ENCODE assay signal across 12 cellular contexts in genomic region chr20:44805991-44806729, GRCh38. TPM values are rescaled to one million over a fixed set of nuclear protein-coding genes. Genes with fewer than 3 reads are reported as not detected.
A peak's percentile ranks its signal among the peaks of the same experiment; 100 is the strongest.
DNase-seq lines count a peak whose midpoint lies in the region; ATAC-seq, FAIRE-seq and TF ChIP-seq lines count a peak whose summit lies in the region.
"Had no signal": no experiment of that assay in that cellular context is flagged by ENCODE, and none has a peak within 500 bp of the region (broad histone marks: within the 10 kb centered on the region; RNA-seq: fewer than 3 reads in every experiment).

No MANE protein-coding gene starts in this region.

- no peaks in the 10 kb centered on the region for H3K79me2 ChIP-seq in K562 (ENCODE audit: control insufficient read depth, insufficient read depth, low read length)

- CTCF ChIA-PET in K562 (lab: Yijun Ruan, JAX; ENCODE audit: low intra/inter-chr PET ratio), result no interaction called here

- H3K4me3 ChIP-seq in HFF-Myc (replicated peaks; ENCODE audit: low read depth, low read length) (no peak overlapping the region), K562 (no peak overlapping the region), lower lobe of right lung (no peak overlapping the region)
- H3K4me3 ChIP-seq: coronary artery had no signal

- H3K4me2 ChIP-seq in K562 (ENCODE audit: insufficient read depth, low read length), result no peak overlapping the region

- DNase-seq in AG08395 (ENCODE audit: low spot score), result peak; percentile 38
- DNase-seq in HFF-Myc (ENCODE audit: extremely low read depth, low read depth), result peak; percentile 32
- DNase-seq in K562 (ENCODE audit: extremely low read depth in 1 of 4, low spot score in 3 of 4), result peak; percentile 10 to 25 (median 24)
- peak; percentile 81 for DNase-seq in lower lobe of right lung
- DNase-seq in stimulated activated CD4-positive, alpha-beta T cell treated with anti-CD3 and anti-CD28 coated beads, Interleukin-2, amount 100 ng/mL, for 24 hours, result no peak
- DNase-seq in NAMALWA (ENCODE audit: low spot score), result no peak
- DNase-seq: naive B cell; stimulated activated naive CD4-positive, alpha-beta T cell treated with Interleukin-2 at 50 U/mL for 16 hours had no signal

- H3K36me3 ChIP-seq in K562 (ENCODE audit: control insufficient read depth, insufficient read depth, low read length) (no peaks in the 10 kb centered on the region), lower lobe of right lung (no peaks in the 10 kb centered on the region)

- BruUV-seq in K562 (replicated peaks; lab: Mats Ljungman, UMichigan), result no TSS peak

- no peak for TF ChIP-seq RAD21 in K562 (CRISPR knock-in tag; conservative IDR thresholded peaks at IDR 0.05 in 1 of 2, IDR thresholded peaks at IDR 0.05 in 1 of 2)

- no peak for TF ChIP-seq EP300 in K562 (IDR thresholded peaks at IDR 0.05; ENCODE audit: low read length)

- TF ChIP-seq POLR2A in K562 (conservative IDR thresholded peaks at IDR 0.05), result no peak

- in situ Hi-C loops in K562 (cut with MboI), result no loop called here

- H3K9ac ChIP-seq in K562 (ENCODE audit: insufficient read depth in 1 of 2, low read depth in 2 of 2, low read length in 2 of 2), result no peak overlapping the region

- H3K9me3 ChIP-seq in K562 (replicated peaks; ENCODE audit: control insufficient read depth, insufficient read depth, low read depth, low read length) (no peaks in the 10 kb centered on the region), lower lobe of right lung (no peaks in the 10 kb centered on the region)

- H3K4me1 ChIP-seq in K562 (replicated peaks in 1 of 2; ENCODE audit: control insufficient read depth in 2 of 2, insufficient read depth in 2 of 2, low read length in 2 of 2) (no peaks in the 10 kb centered on the region), lower lobe of right lung (no peaks in the 10 kb centered on the region)

- peaks cover 5 to 33% of the 10 kb centered on the region in 2 experiments; a peak in 4 of 5 replicates for H3K27me3 ChIP-seq in K562 (ENCODE audit: control insufficient read depth in 2 of 2, insufficient read depth in 2 of 2, low read length in 2 of 2)
- peaks cover 54% of the 10 kb centered on the region for H3K27me3 ChIP-seq in lower lobe of right lung (ENCODE audit: low read depth)

- H3K9me1 ChIP-seq in K562 (ENCODE audit: control insufficient read depth, insufficient read depth, low read length), result no peaks in the 10 kb centered on the region

- no peak for FAIRE-seq in K562 (lab: Jason Lieb, UNC)

- no peaks in the 10 kb centered on the region; the same call in 1 of the 2 replicates for H4K20me1 ChIP-seq in K562 (replicated peaks; ENCODE audit: control insufficient read depth, insufficient read depth, low read length)

- H3K27ac ChIP-seq in K562 (ENCODE audit: extremely low read depth, low read depth, low read length) (no peak overlapping the region), lower lobe of right lung (no peak overlapping the region)
- H3K27ac ChIP-seq: C4-2B, coronary artery had no signal

- 0% methylated on average over 7 of the region's 9 CpGs for WGBS in K562 (ENCODE audit: insufficient coverage, low coverage, missing lambda C conversion rate)

- H2AFZ ChIP-seq in K562 (ENCODE audit: low read depth, low read length), result no peak overlapping the region

- POLR2A ChIA-PET in K562 (lab: Yijun Ruan, JAX), result no interaction called here

- TF ChIP-seq CTCF in HFF-Myc (IDR thresholded peaks at IDR 0.05; ENCODE audit: low read depth, low read length, missing control alignments), result no peak
- TF ChIP-seq CTCF in K562 (IDR thresholded peaks at IDR 0.05 in 2 of 3, conservative IDR thresholded peaks at IDR 0.05 in 1 of 3; ENCODE audit: insufficient read depth in 2 of 3, low read depth in 1 of 3, low read length in 3 of 3), result no peak
- no peak for TF ChIP-seq CTCF in lower lobe of right lung (IDR thresholded peaks at IDR 0.05)

- ATAC-seq in K562, result no peak; the same call in 1 of the 3 replicates
- peak; percentile 88 to 91 for ATAC-seq in lower lobe of right lung
- no peak for ATAC-seq in HG02885 (IDR thresholded peaks at IDR 0.05; ENCODE audit: poor library complexity, unreplicated experiment)
- ATAC-seq in HG02852 (IDR thresholded peaks at IDR 0.05; ENCODE audit: unreplicated experiment), result no peak

- intact Hi-C loops in K562 (cut with micrococcal nuclease) (no loop called here), lower lobe of right lung (cut with DNase I) (no loop called here)

TF ChIP-seq in K562, 482 proteins besides CTCF, POLR2A, EP300 and RAD21:
- TF ChIP-seq COPS2 (conservative IDR thresholded peaks at IDR 0.05) (no peak), RFX1 (IDR thresholded peaks at IDR 0.05) (peak; percentile 89), RCOR1 (IDR thresholded peaks at IDR 0.05; ENCODE audit: borderline replicate concordance in 1 of 2, low read depth in 2 of 2, low read length in 2 of 2) (0 out of 4 replicates have a peak, but pooled peaks of 1 of the 2 experiments have one; percentile 25)
TF ChIP-seq in K562: peak in this region for 2.

RNA-seq across cellular contexts. Expression of gene RIMS4, which starts 4.2 kb away (rescaled TPM):
- total RNA-seq in K562 (2011; cell fraction: chromatin; rRNA removed; ENCODE audit: low replicate concordance), result not detected in 2 replicates
- not detected in 2 replicates for total RNA-seq in K562 (2011; cell fraction: nucleolus; rRNA removed)
- total RNA-seq in K562 (2011; cell fraction: nucleoplasm; rRNA removed), result not detected in 2 replicates
- not detected in 2 replicates for total RNA-seq in K562 (2014; rRNA removed)
- not detected in 2 replicates for total RNA-seq in K562 (2014; rRNA removed; fragmentation: Illumina TruSeq; extraction: Trizol)
- total RNA-seq in K562 (2015; rRNA removed; fragmentation: Illumina TruSeq; extraction: Trizol), result not detected in 2 replicates
- total RNA-seq in K562 (2021), result not detected in 2 replicates
- not detected in 2 replicates for polyA plus RNA-seq in K562 (2011; rRNA removed)
- 0.01 TPM in 1 of 2 replicates, not detected in the other for polyA plus RNA-seq in K562 (2011; cell fraction: cytosol; rRNA removed)
- not detected in 2 replicates for polyA plus RNA-seq in K562 (2011; cell fraction: nucleus; rRNA removed)
- polyA plus RNA-seq in K562 (2012), result 0.03 TPM in 1 of 2 replicates, not detected in the other
- not detected in 2 replicates for polyA plus RNA-seq in K562 (2014; fragmentation: Illumina TruSeq; extraction: Trizol)
- not detected for polyA plus RNA-seq in K562 (2014; fragmentation: Nextera tagmentation; extraction: Ambion mirVana)
- 0.01 and 0.04 TPM in 2 replicates for polyA plus RNA-seq in K562 (2014; rRNA removed)
- polyA minus RNA-seq in K562 (2011; rRNA and poly(A)+ RNA removed), result not detected in 2 replicates
- polyA minus RNA-seq in K562 (2011; cell fraction: cytosol; rRNA and poly(A)+ RNA removed), result not detected in 2 replicates
- polyA minus RNA-seq in K562 (2011; cell fraction: nucleus; rRNA and poly(A)+ RNA removed), result not detected in 2 replicates
- 3.5 TPM for total RNA-seq in lower lobe of right lung

Comparison
In these comparisons a context has a peak if more than half of its experiments do, and no peak if none do; other contexts are left out.
1. DNase-seq: peak in AG08395 (single experiment), HFF-Myc (single experiment), K562 (4 of 4) and lower lobe of right lung (single experiment); none in stimulated activated CD4-positive, alpha-beta T cell treated with anti-CD3 and anti-CD28 coated beads, Interleukin-2, amount 100 ng/mL, for 24 hours (0 of 2) and NAMALWA (single experiment).
2. ATAC-seq: peak in lower lobe of right lung (2 of 2); none in K562 (single experiment), HG02885 (single experiment) and HG02852 (single experiment).